Comparison of ENCODE assay signal across 1 cellular context in genomic region chr2:8009010-8009597, GRCh38.
TF ChIP-seq lines count a peak whose summit lies in the region.

No MANE protein-coding gene starts in this region.

TF ChIP-seq in K562, 482 proteins besides CTCF, POLR2A, EP300 and RAD21 (continued from another document and continues in another):
- no peak for TF ChIP-seq PBX2 (CRISPR knock-in tag; IDR thresholded peaks at IDR 0.05; ENCODE audit: low read depth)
- TF ChIP-seq PBX2 (tag; conservative IDR thresholded peaks at IDR 0.05; ENCODE audit: low read depth) = 0 out of 2 replicates have a peak, but pooled peaks have one; percentile 27
- TF ChIP-seq CBX8 (IDR thresholded peaks at IDR 0.05; ENCODE audit: borderline replicate concordance, extremely low read depth, low read depth, low read length, poor library complexity, severe bottlenecking) = no peak
- peak; percentile 83 for TF ChIP-seq C11orf30 (IDR thresholded peaks at IDR 0.05; ENCODE audit: low read depth)
- TF ChIP-seq ZNF695 (CRISPR knock-in tag; IDR thresholded peaks at IDR 0.05) = no peak
- TF ChIP-seq RBM34 (IDR thresholded peaks at IDR 0.05; ENCODE audit: borderline replicate concordance, insufficient read depth, low read length) = no peak
- TF ChIP-seq MITF (IDR thresholded peaks at IDR 0.05) = no peak
- TF ChIP-seq SMARCE1 (IDR thresholded peaks at IDR 0.05) = peak; percentile 31; the same call in 1 of the 2 replicates
- peak; percentile 78 for TF ChIP-seq GABPA (tag; conservative IDR thresholded peaks at IDR 0.05; ENCODE audit: low read depth)
- no peak for TF ChIP-seq SIN3B (IDR thresholded peaks at IDR 0.05; ENCODE audit: low read depth)
- no peak for TF ChIP-seq NCOA1 (IDR thresholded peaks at IDR 0.05; ENCODE audit: low read depth)
- peak; percentile 74 for TF ChIP-seq EHMT2 (IDR thresholded peaks at IDR 0.05)
- peak; percentile 75 for TF ChIP-seq MAFG (tag; conservative IDR thresholded peaks at IDR 0.05)
- no peak for TF ChIP-seq ZNF212 (CRISPR knock-in tag; IDR thresholded peaks at IDR 0.05)
- peak; percentile 78; the same call in 1 of the 2 replicates for TF ChIP-seq JUN (IDR thresholded peaks at IDR 0.05; ENCODE audit: borderline replicate concordance, low read depth, low read length)
- no peak for TF ChIP-seq JUN (CRISPR knock-in tag; IDR thresholded peaks at IDR 0.05; ENCODE audit: borderline replicate concordance)
- no peak for TF ChIP-seq MCM2 (IDR thresholded peaks at IDR 0.05; ENCODE audit: low read depth)
- TF ChIP-seq BHLHE40 (IDR thresholded peaks at IDR 0.05; ENCODE audit: low read length) = no peak
- TF ChIP-seq DPF2 (IDR thresholded peaks at IDR 0.05) = peak; percentile 45; the same call in 1 of the 2 replicates
- TF ChIP-seq HCFC1 (IDR thresholded peaks at IDR 0.05; ENCODE audit: low read depth, low read length) = no peak
- TF ChIP-seq ETV1 (tag; conservative IDR thresholded peaks at IDR 0.05; ENCODE audit: low read depth) = peak; percentile 47
- TF ChIP-seq ZNF561 (CRISPR knock-in tag; conservative IDR thresholded peaks at IDR 0.05) = no peak
- no peak for TF ChIP-seq IRF1 (CRISPR knock-in tag; IDR thresholded peaks at IDR 0.05; ENCODE audit: borderline replicate concordance)
- TF ChIP-seq ZNF77 (CRISPR knock-in tag; IDR thresholded peaks at IDR 0.05) = no peak
- peak; percentile 17; the same call in 1 of the 2 replicates for TF ChIP-seq EP400 (IDR thresholded peaks at IDR 0.05)
- TF ChIP-seq NCOA4 (IDR thresholded peaks at IDR 0.05; ENCODE audit: partially characterized antibody) = no peak
- TF ChIP-seq ARHGAP35 (IDR thresholded peaks at IDR 0.05; ENCODE audit: partially characterized antibody) = no peak
- peak; percentile 53 for TF ChIP-seq ARID1B (IDR thresholded peaks at IDR 0.05)
- TF ChIP-seq ZBTB49 (CRISPR knock-in tag; IDR thresholded peaks at IDR 0.05; ENCODE audit: borderline replicate concordance) = no peak
- no peak for TF ChIP-seq TAF9B (IDR thresholded peaks at IDR 0.05; ENCODE audit: partially characterized antibody)
- no peak for TF ChIP-seq ZNF354B (CRISPR knock-in tag; IDR thresholded peaks at IDR 0.05)
- TF ChIP-seq ETV5 (CRISPR knock-in tag; IDR thresholded peaks at IDR 0.05; ENCODE audit: low read depth) = no peak
- no peak for TF ChIP-seq ZBTB1 (CRISPR knock-in tag; IDR thresholded peaks at IDR 0.05; ENCODE audit: borderline replicate concordance, low read depth)
- TF ChIP-seq CHAMP1 (IDR thresholded peaks at IDR 0.05) = no peak
- no peak for TF ChIP-seq ILF3 (IDR thresholded peaks at IDR 0.05; ENCODE audit: borderline replicate concordance)
- TF ChIP-seq PKNOX1 (IDR thresholded peaks at IDR 0.05) = peak; percentile 78
- no peak for TF ChIP-seq TAF7 (tag; IDR thresholded peaks at IDR 0.05)
- TF ChIP-seq ZNF3 (CRISPR knock-in tag; IDR thresholded peaks at IDR 0.05) = no peak
- TF ChIP-seq MEF2A (IDR thresholded peaks at IDR 0.05; ENCODE audit: control insufficient read depth, low read depth, low read length) = no peak
- no peak for TF ChIP-seq RFX5 (IDR thresholded peaks at IDR 0.05; ENCODE audit: low read depth, low read length)
- TF ChIP-seq CREM (IDR thresholded peaks at IDR 0.05; ENCODE audit: low read depth) = peak; percentile 66
- 0 out of 2 replicates have a peak, but pooled peaks have one; percentile 59 for TF ChIP-seq ZNF589 (CRISPR knock-in tag; IDR thresholded peaks at IDR 0.05; ENCODE audit: low read depth)
- TF ChIP-seq ATF7 (IDR thresholded peaks at IDR 0.05) = peak; percentile 87
- TF ChIP-seq MAFK (IDR thresholded peaks at IDR 0.05; ENCODE audit: low read length) = peak; percentile 69
- TF ChIP-seq ZNF316 (IDR thresholded peaks at IDR 0.05) = peak; percentile 77
- peak; percentile 69 for TF ChIP-seq NFE2 (IDR thresholded peaks at IDR 0.05; ENCODE audit: low read depth)
- no peak for TF ChIP-seq NUFIP1 (IDR thresholded peaks at IDR 0.05; ENCODE audit: partially characterized antibody)
- TF ChIP-seq PRDM10 (IDR thresholded peaks at IDR 0.05; ENCODE audit: partially characterized antibody) = peak; percentile 55
- TF ChIP-seq SMAD1 (IDR thresholded peaks at IDR 0.05; ENCODE audit: low read depth, low read length, partially characterized antibody) = no peak
- peak; percentile 45; the same call in 1 of the 2 replicates for TF ChIP-seq SMARCA4 (IDR thresholded peaks at IDR 0.05)
- no peak for TF ChIP-seq PURB (CRISPR knock-in tag; IDR thresholded peaks at IDR 0.05; ENCODE audit: low read depth)
- no peak for TF ChIP-seq E2F3 (CRISPR knock-in tag; IDR thresholded peaks at IDR 0.05)
- TF ChIP-seq FOSL1 (tag; conservative IDR thresholded peaks at IDR 0.05) = peak; percentile 78
- no peak for TF ChIP-seq GTF2F1 (IDR thresholded peaks at IDR 0.05; ENCODE audit: low read depth, low read length)
- TF ChIP-seq JUND (IDR thresholded peaks at IDR 0.05; ENCODE audit: borderline replicate concordance, low read depth, low read length) = peak; percentile 90
- peak; percentile 79; the same call in 1 of the 3 replicates for TF ChIP-seq JUND (tag; IDR thresholded peaks at IDR 0.05; ENCODE audit: borderline replicate concordance, low read depth, low read length)
- peak; percentile 70 for TF ChIP-seq MEIS2 (IDR thresholded peaks at IDR 0.05; ENCODE audit: partially characterized antibody)
